8 cellular contexts compared by ENCODE assay signal in the genomic region with DNA sequence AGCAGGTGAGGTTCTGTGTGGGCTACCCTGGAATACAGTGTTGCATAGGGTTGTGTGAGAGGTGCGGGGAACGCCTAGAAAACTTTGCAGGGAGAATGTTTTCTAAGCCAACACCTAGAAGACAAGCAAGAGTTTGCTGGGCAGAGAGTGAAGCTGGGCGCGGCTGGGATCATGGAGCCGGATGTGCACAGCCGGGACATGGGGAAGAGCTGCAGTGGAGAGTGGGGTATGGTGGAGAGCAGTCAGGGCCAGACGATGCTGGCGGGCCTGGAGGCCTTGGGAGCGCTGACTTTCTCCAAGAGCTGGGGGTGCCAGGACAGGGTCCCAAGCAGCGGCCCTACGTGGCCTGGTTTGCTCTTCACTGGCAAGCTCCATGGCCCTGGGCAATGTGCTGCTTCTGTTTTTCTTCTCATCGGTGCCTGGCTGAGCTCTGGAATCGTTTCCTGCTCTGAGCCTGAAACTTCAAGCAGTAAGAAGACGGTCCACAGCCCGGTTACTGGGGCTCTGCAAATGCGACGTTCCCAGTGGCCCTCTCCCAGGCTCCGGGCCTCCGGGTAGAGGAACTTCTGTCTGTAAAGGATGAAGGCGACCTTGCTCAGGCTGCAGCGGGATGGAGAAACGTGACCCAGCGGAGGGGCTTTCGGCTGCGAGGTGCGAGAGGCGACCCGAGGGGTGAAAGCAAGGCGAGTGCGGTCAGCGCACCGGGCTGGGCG. TPM values are rescaled to one million over a fixed set of nuclear protein-coding genes. Genes with fewer than 3 reads are reported as not detected.
DNase-seq lines count a peak whose midpoint lies in the region; ATAC-seq, FAIRE-seq and TF ChIP-seq lines count a peak whose summit lies in the region.

No MANE protein-coding gene starts in this region.

- H3K27ac ChIP-seq in A673 (ENCODE audit: low read depth, low read length, poor library complexity, severe bottlenecking), result peak overlapping the region; percentile 67
- H3K27ac ChIP-seq in VCaP, result peak overlapping the region; percentile 94
- H3K27ac ChIP-seq in epithelial cell of prostate, result peak overlapping the region; percentile 18
- H3K27ac ChIP-seq in thymus (ENCODE audit: low read depth), result peak overlapping the region; percentile 31

- ATAC-seq in GM18502 (IDR thresholded peaks at IDR 0.05; ENCODE audit: poor library complexity, unreplicated experiment) (peak; percentile 34), HG03095 (IDR thresholded peaks at IDR 0.05; ENCODE audit: unreplicated experiment) (peak; percentile 33)

- FAIRE-seq in RCC 7860 (lab: Jason Lieb, UNC), result no peak

- POLR2A ChIA-PET in A673 (lab: Charles Lee; ENCODE audit: low non-redundant PET), result no interaction called here

- peaks cover 5% of the 10 kb centered on the region for H3K4me1 ChIP-seq in A673 (ENCODE audit: insufficient read depth, low read length, poor library complexity, severe bottlenecking)
- peaks cover 9% of the 10 kb centered on the region for H3K4me1 ChIP-seq in thymus (ENCODE audit: control insufficient read depth, insufficient read depth, low read length)

- peak; percentile 4 for DNase-seq in A673 (ENCODE audit: low spot score)
- no peak for DNase-seq in epithelial cell of prostate (ENCODE audit: low read depth, low spot score)
- DNase-seq in mucosa of gallbladder (ENCODE audit: low spot score), result peak; percentile 37
- no peak for DNase-seq in RCC 7860 (ENCODE audit: low spot score)

- BruUV-seq in A673 (replicated peaks; lab: Mats Ljungman, UMichigan), result no TSS peak

- H3K4me3 ChIP-seq in A673 (ENCODE audit: low read depth, low read length, poor library complexity, severe bottlenecking) (peak overlapping the region; percentile 46), thymus (ENCODE audit: low read length) (peak overlapping the region; percentile 62)

- TF ChIP-seq CTCF in A673 (conservative IDR thresholded peaks at IDR 0.05; ENCODE audit: low read depth, low read length), result no peak
- no peak for TF ChIP-seq CTCF in VCaP (conservative IDR thresholded peaks at IDR 0.05)

- intact Hi-C loops in A673 (cut with micrococcal nuclease; ENCODE audit: unreplicated experiment), result loop anchor here (1.0 kb wide), 1 partner anchor 78 kb away; no protein-coding TSS in a partner anchor

- 34% methylated on average over 33 of the region's 33 CpGs for WGBS in thymus

- no peaks in the 10 kb centered on the region for H3K9me3 ChIP-seq in A673 (ENCODE audit: low read depth, low read length, poor library complexity, severe bottlenecking)
- H3K9me3 ChIP-seq in thymus (ENCODE audit: control insufficient read depth), result no peaks in the 10 kb centered on the region

- H3K27me3 ChIP-seq in A673 (replicated peaks; ENCODE audit: insufficient read depth, low read depth, low read length, poor library complexity) (peaks cover 41% of the 10 kb centered on the region), thymus (ENCODE audit: control insufficient read depth, insufficient read depth) (peaks cover 5% of the 10 kb centered on the region)

- CTCF ChIA-PET in A673 (lab: Charles Lee), result interaction anchor here (0.6 to 2.3 kb wide), 12 partner anchors 16 to 323 kb away, joined by 3 to 18 read pairs (median 5); no protein-coding TSS in a partner anchor

- no peaks in the 10 kb centered on the region for H3K36me3 ChIP-seq in A673 (ENCODE audit: insufficient read depth, low read length, poor library complexity, severe bottlenecking)
- no peaks in the 10 kb centered on the region for H3K36me3 ChIP-seq in thymus (ENCODE audit: control insufficient read depth, insufficient read depth)

RNA-seq across cellular contexts. Expression of gene CD34, which starts 51.9 kb away (rescaled TPM):
- total RNA-seq in A673 (2021), result not detected in 2 replicates
- total RNA-seq in mucosa of gallbladder, result 23.2 TPM
- polyA plus RNA-seq in thymus, result 14.5 TPM

Comparison
In these comparisons a context has a peak if more than half of its experiments do, and no peak if none do; other contexts are left out.
1. DNase-seq: peak in A673 (single experiment) and mucosa of gallbladder (single experiment); none in epithelial cell of prostate (single experiment) and RCC 7860 (single experiment).
2. H3K27ac ChIP-seq: peak in every context shown above with its lines; median percentile 94 in VCaP; 67 in A673; 31 in thymus; 18 in epithelial cell of prostate.
3. RNA of gene CD34, which starts 51.9 kb away (total RNA-seq): 23.2 TPM in mucosa of gallbladder (single experiment); not detected in A673; every median in the first group is over 10 times any median in the second.